16 cellular contexts compared by ENCODE assay signal in genomic region chr2:134976074-134976702, GRCh38. TPM values are rescaled to one million over a fixed set of nuclear protein-coding genes. Genes with fewer than 3 reads are reported as not detected.
DNase-seq lines count a peak whose midpoint lies in the region; ATAC-seq and TF ChIP-seq lines count a peak whose summit lies in the region.
"Had no signal": no experiment of that assay in that cellular context is flagged by ENCODE, and none has a peak within 500 bp of the region (broad histone marks: within the 10 kb centered on the region; RNA-seq: fewer than 3 reads in every experiment).

No MANE protein-coding gene starts in this region.

- no peak overlapping the region for H3K27ac Mint-ChIP-seq in CD8-positive, alpha-beta memory T cell
- H3K27ac Mint-ChIP-seq: CD14-positive monocyte had no signal

- no TSS peak for BruUV-seq in PC-3 (replicated peaks; lab: Mats Ljungman, UMichigan)

- H3K9me3 ChIP-seq in cardiac muscle cell (ENCODE audit: low read depth) (no peaks in the 10 kb centered on the region), PC-3 (ENCODE audit: low read length) (0 out of 2 replicates have a peak, but pooled peaks cover 4% of the 10 kb centered on the region)
- peaks cover 13% of the 10 kb centered on the region for H3K9me3 ChIP-seq in CD8-positive, alpha-beta memory T cell (ENCODE audit: low read length)

- H3K4me1 ChIP-seq in cardiac muscle cell (ENCODE audit: low read depth) (peaks cover 10% of the 10 kb centered on the region), PC-3 (ENCODE audit: insufficient read depth, low read length) (no peaks in the 10 kb centered on the region)
- H3K4me1 ChIP-seq in CD8-positive, alpha-beta memory T cell (ENCODE audit: insufficient read depth, low read length) = no peaks in the 10 kb centered on the region

- no peak overlapping the region for H2AFZ ChIP-seq in PC-3 (ENCODE audit: low read length)

- H3K4me1 Mint-ChIP-seq in CD8-positive, alpha-beta memory T cell = peaks cover 0 to 4% (median 0%) of the 10 kb centered on the region in 3 donors

- ATAC-seq in Right ventricle myocardium inferior (no peak), PC-3 (no peak)

- no peaks in the 10 kb centered on the region for H3K36me3 ChIP-seq in cardiac muscle cell
- H3K36me3 ChIP-seq in CD8-positive, alpha-beta memory T cell (ENCODE audit: insufficient read depth, low read length) = no peaks in the 10 kb centered on the region
- no peaks in the 10 kb centered on the region for H3K36me3 ChIP-seq in PC-3 (ENCODE audit: low read depth, low read length)

- H3K36me3 Mint-ChIP-seq in CD8-positive, alpha-beta memory T cell = peaks cover 3 to 39% (median 7%) of the 10 kb centered on the region in 3 donors
- H3K36me3 Mint-ChIP-seq: CD14-positive monocyte had no signal

- H3K9me3 Mint-ChIP-seq in CD8-positive, alpha-beta memory T cell = peaks cover 19 to 33% (median 30%) of the 10 kb centered on the region in 5 donors

- intact Hi-C loops in Right ventricle myocardium inferior (cut with DNase I) = no loop called here
- intact Hi-C loops in PC-3 (cut with micrococcal nuclease) = no loop called here

- no peaks in the 10 kb centered on the region for H3K27me3 ChIP-seq in cardiac muscle cell
- no peaks in the 10 kb centered on the region for H3K27me3 ChIP-seq in CD8-positive, alpha-beta memory T cell (ENCODE audit: insufficient read depth, low read length, poor library complexity, severe bottlenecking)
- H3K27me3 ChIP-seq in PC-3 (ENCODE audit: low read length) = no peaks in the 10 kb centered on the region

- no peaks in the 10 kb centered on the region for H3K79me2 ChIP-seq in PC-3 (ENCODE audit: low read length)

- no peak overlapping the region for H3K4me3 Mint-ChIP-seq in CD8-positive, alpha-beta memory T cell
- H3K4me3 Mint-ChIP-seq: CD14-positive monocyte had no signal

- H3K9me2 ChIP-seq in PC-3 (replicated peaks; ENCODE audit: low read length) = peaks cover 4% of the 10 kb centered on the region; the same call in 1 of the 2 replicates

- H3F3A ChIP-seq in PC-3 (ENCODE audit: low read length, unreplicated experiment) = no peaks in the 10 kb centered on the region

- POLR2A ChIA-PET in CD8-positive, alpha-beta memory T cell (lab: Charles Lee) = no interaction called here
- POLR2A ChIA-PET in PC-3 (lab: Charles Lee; ENCODE audit: unreplicated experiment) = no interaction called here

- no peak overlapping the region for H3K4me2 ChIP-seq in PC-3 (ENCODE audit: low read length)
- H3K4me2 ChIP-seq: KMS-11 had no signal

- CTCF ChIA-PET in CD8-positive, alpha-beta memory T cell (lab: Charles Lee) = no interaction called here
- CTCF ChIA-PET in PC-3 (lab: Charles Lee) = no interaction called here

- H3K9ac ChIP-seq in PC-3 (ENCODE audit: low read length) = no peak overlapping the region
- H3K9ac ChIP-seq: KMS-11 had no signal

- H3K4me3 ChIP-seq in cardiac muscle cell = no peak overlapping the region
- no peak overlapping the region for H3K4me3 ChIP-seq in fibroblast of pulmonary artery (replicated peaks; ENCODE audit: low read depth, low read length)
- H3K4me3 ChIP-seq in CD8-positive, alpha-beta memory T cell (ENCODE audit: low read length) = no peak overlapping the region
- H3K4me3 ChIP-seq in PC-3 (ENCODE audit: low read length) = no peak overlapping the region

- DNase-seq in cardiac muscle cell (ENCODE audit: low read depth in 1 of 2, low spot score in 1 of 2) (peak in 1 of 2 donors; percentile 9), Right ventricle myocardium inferior (ENCODE audit: missing footprints) (no peak), RPMI8226 (peak; percentile 79), fibroblast of pulmonary artery (ENCODE audit: low read depth) (peak; percentile 6), middle frontal gyrus (ENCODE audit: extremely low spot score, low spot score) (no peak), hepatic stellate cell (ENCODE audit: low spot score) (no peak), PC-3 (no peak)
- DNase-seq in CD8-positive, alpha-beta memory T cell = no peak
- DNase-seq: DMS79, GDM1, NCI-H1417 treated with DMSO at 0.1 percent for 48 hours, NCI-H2029, NCI-H510A treated with DMSO at 0.1 percent for 48 hours had no signal

- H3K27me3 Mint-ChIP-seq in CD8-positive, alpha-beta memory T cell = peaks cover 9 to 27% of the 10 kb centered on the region in 2 donors

- TF ChIP-seq CTCF in cardiac muscle cell (IDR thresholded peaks at IDR 0.05; ENCODE audit: low read depth, low read length) (no peak), fibroblast of pulmonary artery (IDR thresholded peaks at IDR 0.05; ENCODE audit: low read length, missing control alignments) (no peak), PC-3 (conservative IDR thresholded peaks at IDR 0.05; ENCODE audit: low read depth, low read length) (no peak)

- no peaks in the 10 kb centered on the region for H4K20me1 ChIP-seq in PC-3 (ENCODE audit: low read length)

- H3K27ac ChIP-seq in cardiac muscle cell = peak overlapping the region; percentile 40
- no peak overlapping the region for H3K27ac ChIP-seq in CD8-positive, alpha-beta memory T cell (ENCODE audit: low read depth, low read length)
- H3K27ac ChIP-seq in PC-3 (ENCODE audit: low read length) = no peak overlapping the region
- H3K27ac ChIP-seq: KMS-11, RWPE1 had no signal

RNA-seq across cellular contexts. Expression of gene CCNT2, which starts 57.6 kb away (rescaled TPM):
- total RNA-seq in cardiac muscle cell (24.9 and 27.7 TPM in 2 replicates), Right ventricle myocardium inferior (16.5 TPM), PC-3 (2014; rRNA removed) (16.2 and 18.9 TPM in 2 replicates)
- 21.9 and 31.8 TPM in 2 replicates for polyA plus RNA-seq in cardiac muscle cell
- total RNA-seq in CD8-positive, alpha-beta memory T cell = 10 to 100 TPM; 35.1 to 36.8 TPM
- 15.5 TPM for polyA plus RNA-seq in CD8-positive, alpha-beta memory T cell

Comparison
In these comparisons a context has a peak if more than half of its experiments do, and no peak if none do; other contexts are left out.
1. DNase-seq: peak in RPMI8226 (single experiment) and fibroblast of pulmonary artery (single experiment); none in Right ventricle myocardium inferior (single experiment), CD8-positive, alpha-beta memory T cell (0 of 5), middle frontal gyrus (single experiment), hepatic stellate cell (single experiment) and PC-3 (single experiment).